30 cellular contexts compared by ENCODE assay signal in the genomic region with DNA sequence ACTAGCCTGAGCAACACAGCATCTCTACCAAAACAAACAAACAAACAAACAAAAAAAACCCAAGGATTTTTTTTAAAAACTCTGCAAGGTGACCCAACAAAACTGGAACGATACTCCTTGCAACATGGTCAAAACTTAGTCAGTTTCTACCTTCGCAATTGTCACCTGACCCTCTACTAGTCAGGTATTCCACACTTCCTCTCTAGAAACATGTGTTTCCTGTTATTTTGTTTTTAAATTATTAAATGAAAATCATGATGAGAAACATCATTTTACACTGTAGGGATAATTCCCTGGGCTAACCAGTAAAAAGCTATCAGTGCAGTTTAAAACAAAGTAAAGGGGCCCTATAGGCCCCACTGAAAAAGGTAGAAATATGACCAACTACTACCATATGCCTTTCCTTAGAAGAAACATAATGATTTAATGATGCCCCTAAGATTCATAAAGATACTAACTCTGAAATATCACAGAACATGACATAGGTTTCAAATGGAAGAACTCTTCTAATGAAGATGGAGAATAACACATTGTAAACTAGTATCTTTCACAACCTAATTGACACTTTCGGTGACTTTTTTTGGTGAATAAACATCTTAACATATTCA.
"Had no signal": no experiment of that assay in that cellular context is flagged by ENCODE, and none has a peak within 500 bp of the region (broad histone marks: within the 10 kb centered on the region; RNA-seq: fewer than 3 reads in every experiment).

No MANE protein-coding gene starts in this region.

- H3K36me3 ChIP-seq: brain microvascular endothelial cell, gastrocnemius medialis, left ventricle myocardium inferior, pancreas, sigmoid colon, stomach, thyroid gland, upper lobe of left lung, vagina had no signal

- FAIRE-seq: astrocyte, endometrium, pancreas, small intestine had no signal

- H3K4me3 Mint-ChIP-seq: activated naive CD8-positive, alpha-beta T cell treated with anti-CD3 and anti-CD28 coated beads, Interleukin-2, amount 10 ng/mL, durations not matched to agents 7 days and 5 days; nephron progenitor cell; stimulated activated naive B cell treated with anti-CD40 and anti-IgM and Interleukin-4, amounts not matched to agents 10 μg/mL and 1 μg/mL and 100 μg/mL, for 72 hours had no signal

- H3K27me3 ChIP-seq: brain microvascular endothelial cell, gastrocnemius medialis, hepatocyte, pancreas, sigmoid colon, stomach, thyroid gland, upper lobe of left lung, vagina had no signal

- H3K9me3 Mint-ChIP-seq: activated naive CD8-positive, alpha-beta T cell treated with anti-CD3 and anti-CD28 coated beads, Interleukin-2, amount 10 ng/mL, durations not matched to agents 7 days and 5 days; activated T-helper 2 cell treated with anti-CD3 and anti-CD28 coated beads, Interferon-gamma antibody, Interleukin-2, Interleukin-4, amounts not matched to agents 10 μg/mL and 5 μg/mL and 100 μg/mL, durations not matched to agents 14 hours and 24 hours and 36 hours had no signal

- H3K9me3 ChIP-seq: gastrocnemius medialis, left ventricle myocardium inferior, pancreas, psoas muscle, sigmoid colon, stomach, thyroid gland, upper lobe of left lung, vagina had no signal

- H3K27me3 Mint-ChIP-seq: activated naive CD8-positive, alpha-beta T cell treated with anti-CD3 and anti-CD28 coated beads, Interleukin-2, amount 10 ng/mL, durations not matched to agents 7 days and 5 days; stimulated activated naive B cell treated with anti-CD40 and anti-IgM and Interleukin-4, amounts not matched to agents 10 μg/mL and 1 μg/mL and 100 μg/mL, for 72 hours had no signal

- H2AFZ ChIP-seq: hepatocyte had no signal

- H3K27ac ChIP-seq: brain microvascular endothelial cell, gastrocnemius medialis, hepatocyte, left ventricle myocardium inferior, pancreas, psoas muscle, sigmoid colon, stomach, thyroid gland, upper lobe of left lung, vagina had no signal

- DNase-seq: activated CD4-positive, alpha-beta T cell treated with anti-CD3 and anti-CD28 coated beads, Interleukin-2, amount 50 U/mL, for 1 hour; activated CD4-positive, CD25-positive, alpha-beta regulatory T cell treated with anti-CD3 and anti-CD28 coated beads, Interleukin-2, amount 50 U/mL, for 72 hours; activated naive CD8-positive, alpha-beta T cell treated with anti-CD3 and anti-CD28 coated beads, Interleukin-2, amount 10 ng/mL, durations not matched to agents 7 days and 5 days; activated T-cell treated with anti-CD3 and anti-CD28 coated beads for 4 hours; brain microvascular endothelial cell; caudate nucleus; gastrocnemius medialis; glutamatergic neuron; islet precursor cell; left ventricle myocardium inferior; nephron progenitor cell; pancreas; psoas muscle; sigmoid colon; small intestine; stimulated activated CD4-positive, alpha-beta T cell treated with anti-CD3 and anti-CD28 coated beads, Interleukin-1b, Interleukin-23, amount 100 ng/mL, for 48 hours; stimulated activated CD4-positive, alpha-beta T cell treated with anti-CD3 and anti-CD28 coated beads, Interleukin-4, amount 100 ng/mL, for 4 hours; stimulated activated CD8-positive, alpha-beta memory T cell treated with anti-CD3 and anti-CD28 coated beads, Interleukin-4, amount 100 ng/mL, for 48 hours; stimulated activated naive B cell treated with anti-CD40 and anti-IgM and Interleukin-4, amounts not matched to agents 10 μg/mL and 1 μg/mL and 100 μg/mL, for 72 hours; stomach; T-helper 1 cell; T-helper 9 cell; thyroid gland; upper lobe of left lung had no signal

- H3K27ac Mint-ChIP-seq: activated naive CD8-positive, alpha-beta T cell treated with anti-CD3 and anti-CD28 coated beads, Interleukin-2, amount 10 ng/mL, durations not matched to agents 7 days and 5 days; activated T-helper 2 cell treated with anti-CD3 and anti-CD28 coated beads, Interferon-gamma antibody, Interleukin-2, Interleukin-4, amounts not matched to agents 10 μg/mL and 5 μg/mL and 100 μg/mL, durations not matched to agents 14 hours and 24 hours and 36 hours; nephron progenitor cell; stimulated activated naive B cell treated with anti-CD40 and anti-IgM and Interleukin-4, amounts not matched to agents 10 μg/mL and 1 μg/mL and 100 μg/mL, for 72 hours had no signal

- H3K4me3 ChIP-seq: gastrocnemius medialis, hepatocyte, left ventricle myocardium inferior, lung, pancreas, psoas muscle, sigmoid colon, stomach, thyroid gland, upper lobe of left lung, vagina had no signal

- H3K4me2 ChIP-seq: hepatocyte had no signal
